ENCODE assay signal across 8 cellular contexts in the genomic region with DNA sequence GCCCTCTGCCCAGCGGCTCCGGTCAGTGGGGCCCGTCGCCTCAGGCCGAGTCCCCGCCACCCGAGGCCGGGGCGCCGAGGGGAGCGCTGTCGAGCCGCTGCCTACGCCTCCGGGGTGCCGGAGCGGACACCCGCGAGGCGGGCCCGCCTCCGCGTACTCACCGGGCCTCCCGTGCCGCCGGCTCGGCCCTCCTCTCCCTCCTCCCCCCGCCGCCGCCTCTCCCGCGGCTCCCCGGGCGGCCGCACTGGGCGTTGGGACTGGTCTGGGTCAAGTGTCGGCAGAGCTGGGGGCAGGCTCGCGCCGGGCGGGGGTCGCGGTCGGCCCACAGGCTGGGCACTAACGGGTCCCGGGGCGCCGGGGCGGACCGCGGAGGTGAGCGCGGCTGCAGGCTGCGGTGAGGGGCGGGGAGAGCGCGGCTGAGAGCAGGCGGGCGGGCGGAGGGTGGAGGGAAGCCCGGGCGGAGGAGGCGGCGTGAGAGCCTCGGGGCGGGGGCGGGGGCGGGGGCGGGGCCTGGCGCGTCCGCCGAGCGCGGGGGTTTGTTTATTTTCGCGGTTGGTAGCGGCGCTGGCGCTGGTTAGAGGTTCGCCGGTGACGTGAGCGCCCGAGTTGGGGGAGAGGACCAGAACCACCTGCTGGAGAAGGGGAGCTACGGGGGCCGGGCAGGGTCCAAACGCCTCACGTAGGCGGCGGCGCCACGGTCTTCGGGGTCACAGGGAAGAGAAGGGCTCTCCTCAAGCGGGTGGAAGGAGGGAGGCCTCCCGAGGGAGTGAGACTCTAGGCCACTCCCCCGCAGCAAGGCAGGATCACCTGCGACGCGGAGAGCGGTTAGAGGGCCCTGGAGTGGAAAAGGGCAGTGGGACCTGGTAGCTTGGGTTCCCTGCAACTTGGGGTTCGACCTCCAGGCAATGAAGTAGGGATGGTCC. TPM values are rescaled to one million over a fixed set of nuclear protein-coding genes. Genes with fewer than 3 reads are reported as not detected.
DNase-seq lines count a peak whose midpoint lies in the region; ATAC-seq, FAIRE-seq and TF ChIP-seq lines count a peak whose summit lies in the region.
"Not testable (repeated sequence)": the region's sequence is repeated elsewhere in the genome, so short reads cannot be mapped to it uniquely, and the experiment has no call there.

A gene (minus strand): TSS at position 414 of the 923 bp plus-strand sequence. CDS start 11,252 bp downstream, outside the sequence.

- not testable (repeated sequence) for TF ChIP-seq CTCF in BJ (IDR thresholded peaks at IDR 0.05; ENCODE audit: insufficient read depth, low read depth, low read length)
- peak; percentile 26; the same call in 1 of the 2 replicates for TF ChIP-seq CTCF in HepG2 (CRISPR knock-in tag; IDR thresholded peaks at IDR 0.05)

- not testable (repeated sequence) for H2AFZ ChIP-seq in HepG2 (ENCODE audit: low read length)

- not testable (repeated sequence) for BruUV-seq in HepG2 (replicated peaks; lab: Mats Ljungman, UMichigan)

- H3K4me3 ChIP-seq in BJ (ENCODE audit: low read depth, low read length), result peak within 1 kb of the TSS; percentile 55
- H3K4me3 ChIP-seq in HepG2 (replicated peaks in 1 of 3; ENCODE audit: insufficient read depth in 1 of 3, low read depth in 2 of 3, low read length in 3 of 3), result peak within 1 kb of the TSS; percentile 62 to 75 (median 69); a peak in 5 of 6 replicates

- TF ChIP-seq EP300 in HepG2 (IDR thresholded peaks at IDR 0.05; ENCODE audit: low read depth in 2 of 2, low read length in 2 of 2); HepG2 (CRISPR knock-in tag; IDR thresholded peaks at IDR 0.05; ENCODE audit: borderline replicate concordance): not testable (repeated sequence)

- not testable (repeated sequence) for H3K4me1 ChIP-seq in HepG2 (ENCODE audit: insufficient read depth, low read length)

- in situ Hi-C loops in HepG2 (cut with HindIII; ENCODE audit: extremely low pct_ligation_motif_present, low pct_unique_long_range_greater_than_20kb), result not testable (repeated sequence)

- not testable (repeated sequence) for H3K27me3 ChIP-seq in BJ (ENCODE audit: control insufficient read depth, insufficient read depth, low read length); HepG2 (ENCODE audit: control insufficient read depth in 1 of 2, insufficient read depth in 2 of 2, low read length in 2 of 2)

- 2% methylated on average over 24 of the region's 103 CpGs for WGBS in HepG2 (ENCODE audit: low lambda C conversion rate)

- TF ChIP-seq RAD21 in HepG2 (CRISPR knock-in tag; IDR thresholded peaks at IDR 0.05), result 0 out of 2 replicates have a peak, but pooled peaks have one; percentile 19

- POLR2A ChIA-PET in BJ (lab: Charles Lee), result not testable (repeated sequence)
- POLR2A ChIA-PET in HepG2 (lab: Yijun Ruan, JAX), result interaction anchor here (0.9 kb wide), 1 partner anchor 110 kb away, joined by 3 read pairs; a partner anchor contains a TSS

- CTCF ChIA-PET in BJ (lab: Yijun Ruan, JAX); HepG2 (lab: Yijun Ruan, JAX; ENCODE audit: low intra/inter-chr PET ratio, low total read pairs): not testable (repeated sequence)

- peak within 1 kb of the TSS; percentile 61 for H3K27ac ChIP-seq in HepG2 (ENCODE audit: extremely low read length, insufficient read depth, low read length)

- H3K9ac ChIP-seq in HepG2 (ENCODE audit: insufficient read depth, low read depth, low read length), result peak within 1 kb of the TSS; percentile 72

- DNase-seq in BJ (ENCODE audit: low read depth), result not testable (repeated sequence)
- DNase-seq in NCI-H526 (lab: John Stamatoyannopoulos, UW) (peak; percentile 30 to 86), HepG2 (ENCODE audit: low spot score) (peak; percentile 41)
- DNase-seq in activated CD4-positive, alpha-beta T cell treated with anti-CD3 and anti-CD28 coated beads, Interleukin-2, amount 50 U/mL, for 24 hours (ENCODE audit: low read depth in 1 of 2, low spot score in 1 of 2), result peak; percentile 34 to 50
- peak; percentile 71 for DNase-seq in stimulated activated CD4-positive, alpha-beta T cell treated with anti-CD3 and anti-CD28 coated beads, Interleukin-1b, Interleukin-23, amount 100 ng/mL, for 48 hours

- TF ChIP-seq POLR2A in GM19193 (IDR thresholded peaks at IDR 0.05; ENCODE audit: extremely low read depth, insufficient read depth, insufficient read length), result peak; percentile 33
- TF ChIP-seq POLR2A in HepG2 (IDR thresholded peaks at IDR 0.05; ENCODE audit: insufficient read depth in 1 of 2, low read depth in 2 of 2, low read length in 2 of 2), result not testable (repeated sequence)

- not testable (repeated sequence) for H3K27me3 Mint-ChIP-seq in dendritic cell treated with granulocyte-macrophage colony-stimulating factor and Interleukin-4, amounts not matched to agents 40 ng/mL and 50 ng/mL, for 4 days

- H4K20me1 ChIP-seq in HepG2 (ENCODE audit: insufficient read depth, low read length), result not testable (repeated sequence)

- not testable (repeated sequence) for H3K9me3 ChIP-seq in HepG2 (ENCODE audit: low read length)

- H3K4me3 Mint-ChIP-seq in dendritic cell treated with granulocyte-macrophage colony-stimulating factor and Interleukin-4, amounts not matched to agents 40 ng/mL and 50 ng/mL, for 4 days, result peak within 1 kb of the TSS; percentile 79

- H3K27ac Mint-ChIP-seq in dendritic cell treated with granulocyte-macrophage colony-stimulating factor and Interleukin-4, amounts not matched to agents 40 ng/mL and 50 ng/mL, for 4 days, result not testable (repeated sequence)

- not testable (repeated sequence) for FAIRE-seq in HepG2 (lab: Jason Lieb, UNC)

- ATAC-seq in HG03342 (IDR thresholded peaks at IDR 0.05; ENCODE audit: unreplicated experiment), result peak; percentile 79
- ATAC-seq in HepG2, result peak; percentile 92

- not testable (repeated sequence) for H3K79me2 ChIP-seq in HepG2 (ENCODE audit: insufficient read depth, low read length)

- H3K4me1 Mint-ChIP-seq in dendritic cell treated with granulocyte-macrophage colony-stimulating factor and Interleukin-4, amounts not matched to agents 40 ng/mL and 50 ng/mL, for 4 days (ENCODE audit: low read depth), result peaks cover 14% of the 10 kb centered on the region

- intact Hi-C loops in dendritic cell treated with granulocyte-macrophage colony-stimulating factor and Interleukin-4, amounts not matched to agents 40 ng/mL and 50 ng/mL, for 4 days (cut with micrococcal nuclease), result loop anchor here (10.0 kb wide), 1 partner anchor 113 kb away; a partner anchor contains a TSS
- intact Hi-C loops in HepG2 (cut with micrococcal nuclease; ENCODE audit: unreplicated experiment), result not testable (repeated sequence)

- not testable (repeated sequence) for H3K36me3 ChIP-seq in BJ (ENCODE audit: control insufficient read depth, insufficient read depth, low read length); HepG2 (replicated peaks in 1 of 2; ENCODE audit: control insufficient read depth in 1 of 2, insufficient read depth in 2 of 2, low read length in 2 of 2)

- H3K36me3 Mint-ChIP-seq in dendritic cell treated with granulocyte-macrophage colony-stimulating factor and Interleukin-4, amounts not matched to agents 40 ng/mL and 50 ng/mL, for 4 days (ENCODE audit: low read depth), result not testable (repeated sequence)

- H3K9me3 Mint-ChIP-seq in dendritic cell treated with granulocyte-macrophage colony-stimulating factor and Interleukin-4, amounts not matched to agents 40 ng/mL and 50 ng/mL, for 4 days, result not testable (repeated sequence)

- peak within 1 kb of the TSS; percentile 71 for H3K4me2 ChIP-seq in HepG2 (ENCODE audit: low read depth, low read length)

TF ChIP-seq in HepG2, 621 proteins besides CTCF, POLR2A, EP300 and RAD21 (continues in another document):
- TF ChIP-seq, protein P1, sequence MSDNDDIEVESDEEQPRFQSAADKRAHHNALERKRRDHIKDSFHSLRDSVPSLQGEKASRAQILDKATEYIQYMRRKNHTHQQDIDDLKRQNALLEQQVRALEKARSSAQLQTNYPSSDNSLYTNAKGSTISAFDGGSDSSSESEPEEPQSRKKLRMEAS (IDR thresholded peaks at IDR 0.05), result peak; percentile 43

RNA-seq across cellular contexts. Expression of the gene that starts here (rescaled TPM):
- 0.47 and 1.5 TPM in 2 replicates for polyA plus RNA-seq in BJ (2011; rRNA removed)
- not detected in 2 replicates for polyA minus RNA-seq in BJ (2011; rRNA and poly(A)+ RNA removed)
- total RNA-seq in HepG2 (2016; rRNA removed; fragmentation: Illumina TruSeq; extraction: Trizol), result 5.8 and 6.1 TPM in 2 replicates
- 11.8 and 12.3 TPM in 2 replicates for total RNA-seq in HepG2 (2016; cell fraction: cytosol; rRNA removed; fragmentation: Illumina TruSeq; extraction: Trizol; ENCODE audit: low read depth)
- total RNA-seq in HepG2 (2016; cell fraction: insoluble cytoplasmic fraction; rRNA removed; fragmentation: Illumina TruSeq; extraction: Trizol), result 5.2 and 5.4 TPM in 2 replicates
- total RNA-seq in HepG2 (2016; cell fraction: membrane; rRNA removed; fragmentation: Illumina TruSeq; extraction: Trizol), result 6.2 and 7.9 TPM in 2 replicates
- 7.4 and 7.8 TPM in 2 replicates for total RNA-seq in HepG2 (2016; cell fraction: nucleus; rRNA removed; fragmentation: Illumina TruSeq; extraction: Trizol)
- 3.8 and 5.6 TPM in 2 replicates for polyA plus RNA-seq in HepG2 (2011; rRNA removed)
- polyA plus RNA-seq in HepG2 (2011; cell fraction: cytosol; rRNA removed), result 1.4 and 2.3 TPM in 2 replicates
- 1.6 and 3.2 TPM in 2 replicates for polyA plus RNA-seq in HepG2 (2011; cell fraction: nucleus; rRNA removed)
- polyA plus RNA-seq in HepG2 (2012), result 6.7 and 10.3 TPM in 2 replicates
- polyA plus RNA-seq in HepG2 (2016; cell fraction: cytosol; fragmentation: Illumina TruSeq; extraction: Trizol; ENCODE audit: low read depth), result 2.9 and 3.4 TPM in 2 replicates
- 7.3 and 7.7 TPM in 2 replicates for polyA plus RNA-seq in HepG2 (2016; cell fraction: insoluble cytoplasmic fraction; fragmentation: Illumina TruSeq; extraction: Trizol; ENCODE audit: low read depth)
- polyA plus RNA-seq in HepG2 (2016; cell fraction: membrane; fragmentation: Illumina TruSeq; extraction: Trizol; ENCODE audit: low read depth), result 3.4 and 4.2 TPM in 2 replicates
- polyA plus RNA-seq in HepG2 (2016; cell fraction: nucleus; fragmentation: Illumina TruSeq; extraction: Trizol; ENCODE audit: insufficient read depth, low read depth), result 10.2 and 13.4 TPM in 2 replicates
- polyA minus RNA-seq in HepG2 (2011; rRNA and poly(A)+ RNA removed; ENCODE audit: low replicate concordance), result 1.1 TPM in 1 of 2 replicates, not detected in the other
- 2.0 and 2.1 TPM in 2 replicates for polyA minus RNA-seq in HepG2 (2011; cell fraction: cytosol; rRNA and poly(A)+ RNA removed)
- 6.8 and 8.1 TPM in 2 replicates for polyA minus RNA-seq in HepG2 (2011; cell fraction: nucleus; rRNA and poly(A)+ RNA removed)
